Comparison of ENCODE assay signal across 8 cellular contexts in the genomic region with DNA sequence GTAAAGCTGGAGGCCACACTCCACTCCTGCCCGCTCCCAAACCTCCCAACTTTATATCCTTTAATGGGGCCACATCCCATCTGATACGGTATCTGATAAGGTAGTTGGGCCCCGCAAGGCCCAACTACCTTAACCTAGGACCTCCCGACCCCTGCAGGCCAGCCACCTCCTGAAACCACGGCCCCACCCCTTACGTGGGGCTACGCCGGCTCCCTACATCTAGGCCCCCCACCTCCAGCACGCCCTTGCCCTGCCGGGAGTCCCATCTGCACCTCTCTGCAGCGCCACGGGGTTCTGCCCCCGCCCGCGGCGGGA. TPM values are rescaled to one million over a fixed set of nuclear protein-coding genes. Genes with fewer than 3 reads are reported as not detected.
DNase-seq lines count a peak whose midpoint lies in the region; ATAC-seq and TF ChIP-seq lines count a peak whose summit lies in the region.

No MANE protein-coding gene starts in this region.

- no peak for DNase-seq in SJSA1 (ENCODE audit: low read depth in 1 of 2, low spot score in 2 of 2)
- DNase-seq in glutamatergic neuron, result no peak
- no peak for DNase-seq in stimulated activated naive CD8-positive, alpha-beta T cell treated with anti-CD3 and anti-CD28 coated beads, Interleukin-15, Interleukin-2, amounts not matched to agents 100 U/mL and 50 U/mL, for 24 hours
- DNase-seq in GM20000 (ENCODE audit: low spot score), result no peak
- no peak for DNase-seq in NCI-H1694 (lab: John Stamatoyannopoulos, UW)
- no peak for DNase-seq in A172 (ENCODE audit: low spot score)

- H3K4me1 Mint-ChIP-seq in glutamatergic neuron (ENCODE audit: low read depth, unreplicated experiment), result no peaks in the 10 kb centered on the region

- H3K27ac Mint-ChIP-seq in glutamatergic neuron (ENCODE audit: unreplicated experiment), result no peak overlapping the region

- H3K36me3 ChIP-seq in ACC112 (ENCODE audit: insufficient read depth, low read length) (no peaks in the 10 kb centered on the region), SJSA1 (peaks cover 42% of the 10 kb centered on the region)

- H3K4me3 ChIP-seq in ACC112 (ENCODE audit: low read depth, low read length) (peak overlapping the region; percentile 79), SJSA1 (peak overlapping the region; percentile 47)

- H3K4me3 Mint-ChIP-seq in glutamatergic neuron (ENCODE audit: unreplicated experiment), result peak overlapping the region; percentile 91

- H3K9me3 Mint-ChIP-seq in glutamatergic neuron (ENCODE audit: unreplicated experiment), result peaks cover 12% of the 10 kb centered on the region

- ATAC-seq in GM21447 (IDR thresholded peaks at IDR 0.05; ENCODE audit: unreplicated experiment), result peak; percentile 2
- ATAC-seq in stimulated activated naive CD8-positive, alpha-beta T cell treated with anti-CD3 and anti-CD28 coated beads, Interleukin-15, Interleukin-2, amounts not matched to agents 100 U/mL and 50 U/mL, for 24 hours, result peak; percentile 10

- no peaks in the 10 kb centered on the region for H3K79me2 ChIP-seq in ACC112 (ENCODE audit: control insufficient read depth, insufficient read depth, low read length, unreplicated experiment)

- H3K9me3 ChIP-seq in SJSA1 (replicated peaks), result no peaks in the 10 kb centered on the region

- no peaks in the 10 kb centered on the region for H3K4me1 ChIP-seq in ACC112 (ENCODE audit: control insufficient read depth, insufficient read depth, low read length, unreplicated experiment)
- peaks cover 11% of the 10 kb centered on the region for H3K4me1 ChIP-seq in SJSA1 (replicated peaks)

- H3K27me3 ChIP-seq in ACC112 (ENCODE audit: insufficient read depth, low read length) (no peaks in the 10 kb centered on the region), SJSA1 (replicated peaks) (no peaks in the 10 kb centered on the region)

- H3K27me3 Mint-ChIP-seq in glutamatergic neuron (ENCODE audit: unreplicated experiment), result no peaks in the 10 kb centered on the region

- TF ChIP-seq CTCF in glutamatergic neuron (IDR thresholded peaks at IDR 0.05; ENCODE audit: partially characterized antibody, unreplicated experiment) (no peak), GM20000 (IDR thresholded peaks at IDR 0.05; ENCODE audit: extremely low read depth, missing control alignments) (no peak)

- H3K36me3 Mint-ChIP-seq in glutamatergic neuron (ENCODE audit: unreplicated experiment), result peaks cover 4% of the 10 kb centered on the region

- H3K27ac ChIP-seq in ACC112 (ENCODE audit: low read depth, low read length) (no peak overlapping the region), SJSA1 (no peak overlapping the region)

- no peak overlapping the region for H2AFZ ChIP-seq in ACC112 (ENCODE audit: low read length, unreplicated experiment)

RNA-seq across cellular contexts. Expression of a gene that starts 2.2 kb away (rescaled TPM):
- total RNA-seq in SJSA1 (2014; rRNA removed; shearing (Covaris generic)), result 3.7 and 8.5 TPM in 2 replicates
- total RNA-seq in glutamatergic neuron (ENCODE audit: unreplicated experiment), result 4.7 TPM
- total RNA-seq in A172 (2014; rRNA removed; shearing (Covaris generic)), result 5.3 and 22.0 TPM in 2 replicates

RNA-seq across cellular contexts. Expression of a gene that starts 5.2 kb away (rescaled TPM):
- 4.8 and 17.6 TPM in 2 replicates for total RNA-seq in SJSA1 (2014; rRNA removed; shearing (Covaris generic))
- 24.3 TPM for total RNA-seq in glutamatergic neuron (ENCODE audit: unreplicated experiment)
- 6.9 and 18.0 TPM in 2 replicates for total RNA-seq in A172 (2014; rRNA removed; shearing (Covaris generic))

RNA-seq across cellular contexts. Expression of a gene that starts 5.4 kb away (rescaled TPM):
- 16.6 and 28.7 TPM in 2 replicates for total RNA-seq in SJSA1 (2014; rRNA removed; shearing (Covaris generic))
- 109 TPM for total RNA-seq in glutamatergic neuron (ENCODE audit: unreplicated experiment)
- 37.1 and 40.9 TPM in 2 replicates for total RNA-seq in A172 (2014; rRNA removed; shearing (Covaris generic))

RNA-seq across cellular contexts. Expression of a gene that starts 8.3 kb away (rescaled TPM):
- total RNA-seq in SJSA1 (2014; rRNA removed; shearing (Covaris generic)), result 7.1 and 12.4 TPM in 2 replicates
- 29.8 TPM for total RNA-seq in glutamatergic neuron (ENCODE audit: unreplicated experiment)
- 13.8 and 16.4 TPM in 2 replicates for total RNA-seq in A172 (2014; rRNA removed; shearing (Covaris generic))

RNA-seq across cellular contexts. Expression of a gene that starts 16.8 kb away (rescaled TPM):
- not detected in 2 replicates for total RNA-seq in SJSA1 (2014; rRNA removed; shearing (Covaris generic))
- total RNA-seq in glutamatergic neuron (ENCODE audit: unreplicated experiment), result 0.49 TPM
- 0.07 and 0.72 TPM in 2 replicates for total RNA-seq in A172 (2014; rRNA removed; shearing (Covaris generic))
